ENCODE assay signal across 19 cellular contexts in the genomic region with DNA sequence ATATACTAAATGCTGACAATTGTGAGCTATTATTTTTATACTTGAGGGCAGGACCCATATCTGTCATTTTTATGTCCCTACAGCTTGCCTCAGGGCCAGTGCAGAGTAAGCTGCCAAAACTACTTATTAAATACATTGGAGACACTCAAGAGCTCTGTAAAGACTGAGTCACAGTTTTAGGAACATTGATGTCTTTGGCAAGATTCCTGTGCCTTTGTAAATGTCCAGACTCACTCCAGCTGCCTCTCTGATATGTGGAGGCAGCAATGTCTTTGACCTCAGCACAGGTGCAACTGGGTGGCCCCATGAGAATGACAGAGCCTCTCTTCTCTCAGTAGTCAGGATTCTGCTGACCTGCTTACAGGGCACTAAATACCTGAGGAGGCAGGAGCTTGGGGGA.
A peak's percentile ranks its signal among the peaks of the same experiment; 100 is the strongest.
DNase-seq lines count a peak whose midpoint lies in the region; ATAC-seq and TF ChIP-seq lines count a peak whose summit lies in the region.
"Had no signal": no experiment of that assay in that cellular context is flagged by ENCODE, and none has a peak within 500 bp of the region (broad histone marks: within the 10 kb centered on the region; RNA-seq: fewer than 3 reads in every experiment).

No MANE protein-coding gene starts in this region.

- TF ChIP-seq CTCF in astrocyte of the spinal cord (IDR thresholded peaks at IDR 0.05; ENCODE audit: low read depth, low read length) = no peak
- no peak for TF ChIP-seq CTCF in lower lobe of right lung (IDR thresholded peaks at IDR 0.05)
- TF ChIP-seq CTCF in uterus (IDR thresholded peaks at IDR 0.05) = no peak

- intact Hi-C loops in lower lobe of right lung (cut with DNase I) = no loop called here
- intact Hi-C loops in uterus (cut with DNase I; ENCODE audit: low total_unique reads) = no loop called here

- H3K36me3 ChIP-seq in lower lobe of right lung = no peaks in the 10 kb centered on the region
- no peaks in the 10 kb centered on the region for H3K36me3 ChIP-seq in uterus
- H3K36me3 ChIP-seq: ascending aorta had no signal

- H3K27me3 ChIP-seq in lower lobe of right lung (ENCODE audit: low read depth) = no peaks in the 10 kb centered on the region
- H3K27me3 ChIP-seq in uterus = no peaks in the 10 kb centered on the region
- H3K27me3 ChIP-seq: ascending aorta had no signal

- H3K4me3 Mint-ChIP-seq in stimulated activated effector memory CD8-positive, alpha-beta T cell treated with anti-CD3 and anti-CD28 coated beads, Interleukin-12 subunit alpha, Interleukin-12 subunit beta, amount 100 ng/mL, for 72 hours = no peak overlapping the region
- H3K4me3 Mint-ChIP-seq: mesothelial cell of epicardium; T-helper 1 cell treated with Interleukin-12 subunit alpha and Interleukin-12 subunit beta and Interleukin-4 antibody, amounts not matched to agents 30 μg/mL and 1 μg/mL, for 36 hours had no signal

- in situ Hi-C loops in astrocyte of the spinal cord (cut with HindIII; ENCODE audit: low sequenced_read_pairs) = no loop called here

- ATAC-seq in lower lobe of right lung (peak; percentile 61 to 70), HG03342 (IDR thresholded peaks at IDR 0.05; ENCODE audit: unreplicated experiment) (no peak), HG03378 (IDR thresholded peaks at IDR 0.05; ENCODE audit: unreplicated experiment) (no peak)
- no peak for ATAC-seq in stimulated activated effector memory CD8-positive, alpha-beta T cell treated with anti-CD3 and anti-CD28 coated beads, Interleukin-12 subunit alpha, Interleukin-12 subunit beta, amount 100 ng/mL, for 72 hours
- ATAC-seq: A549 had no signal

- peaks cover 48% of the 10 kb centered on the region for H3K4me1 ChIP-seq in lower lobe of right lung
- H3K4me1 ChIP-seq in uterus = no peaks in the 10 kb centered on the region
- H3K4me1 ChIP-seq: A549 had no signal

- no peaks in the 10 kb centered on the region for H3K36me3 Mint-ChIP-seq in stimulated activated effector memory CD8-positive, alpha-beta T cell treated with anti-CD3 and anti-CD28 coated beads, Interleukin-12 subunit alpha, Interleukin-12 subunit beta, amount 100 ng/mL, for 72 hours
- H3K36me3 Mint-ChIP-seq: mesothelial cell of epicardium had no signal

- H3K4me3 ChIP-seq in astrocyte of the spinal cord (ENCODE audit: low read depth, low read length) (no peak overlapping the region), lower lobe of right lung (no peak overlapping the region), uterus (no peak overlapping the region)
- H3K4me3 ChIP-seq: A549, ascending aorta had no signal

- no peak overlapping the region for H3K27ac Mint-ChIP-seq in stimulated activated effector memory CD8-positive, alpha-beta T cell treated with anti-CD3 and anti-CD28 coated beads, Interleukin-12 subunit alpha, Interleukin-12 subunit beta, amount 100 ng/mL, for 72 hours
- H3K27ac Mint-ChIP-seq: mesothelial cell of epicardium; T-helper 1 cell treated with Interleukin-12 subunit alpha and Interleukin-12 subunit beta and Interleukin-4 antibody, amounts not matched to agents 30 μg/mL and 1 μg/mL, for 36 hours had no signal

- H3K9me3 Mint-ChIP-seq in stimulated activated effector memory CD8-positive, alpha-beta T cell treated with anti-CD3 and anti-CD28 coated beads, Interleukin-12 subunit alpha, Interleukin-12 subunit beta, amount 100 ng/mL, for 72 hours = no peaks in the 10 kb centered on the region
- H3K9me3 Mint-ChIP-seq: mesothelial cell of epicardium; T-helper 1 cell treated with Interleukin-12 subunit alpha and Interleukin-12 subunit beta and Interleukin-4 antibody, amounts not matched to agents 30 μg/mL and 1 μg/mL, for 36 hours had no signal

- TF ChIP-seq POLR2A in uterus (IDR thresholded peaks at IDR 0.05) = no peak

- H3K9me3 ChIP-seq in lower lobe of right lung (no peaks in the 10 kb centered on the region), uterus (no peaks in the 10 kb centered on the region)
- H3K9me3 ChIP-seq: A549, ascending aorta had no signal

- DNase-seq in NCI-H345 (lab: John Stamatoyannopoulos, UW) (peak; percentile 16), NCI-H345 treated with DMSO at 0.1 percent for 48 hours (lab: John Stamatoyannopoulos, UW; ENCODE audit: unreplicated experiment) (no peak), astrocyte of the spinal cord (ENCODE audit: low read depth, low spot score) (peak; percentile 18), lower lobe of right lung (no peak), uterus (peak; percentile 41 to 58)
- DNase-seq in stimulated activated effector memory CD8-positive, alpha-beta T cell treated with anti-CD3 and anti-CD28 coated beads, Interleukin-12 subunit alpha, Interleukin-12 subunit beta, amount 100 ng/mL, for 72 hours (ENCODE audit: low spot score in 2 of 2) = no peak
- DNase-seq: activated CD4-positive, CD25-positive, alpha-beta regulatory T cell treated with anti-CD3 and anti-CD28 coated beads, Interleukin-2, amount 50 U/mL, for 72 hours; activated effector memory CD4-positive, alpha-beta T cell treated with anti-CD3 and anti-CD28 coated beads, Interleukin-2, amount 50 U/mL, for 16 hours; cortex of kidney; MV-4-11; nucleus accumbens; stimulated activated CD4-positive, alpha-beta T cell treated with anti-CD3 and anti-CD28 coated beads, Interleukin-4, amount 100 ng/mL, for 4 hours; trophoblast cell had no signal

- no peak overlapping the region for H3K27ac ChIP-seq in lower lobe of right lung
- H3K27ac ChIP-seq in uterus = no peak overlapping the region
- H3K27ac ChIP-seq: A549, ascending aorta had no signal

- H3K4me1 Mint-ChIP-seq in stimulated activated effector memory CD8-positive, alpha-beta T cell treated with anti-CD3 and anti-CD28 coated beads, Interleukin-12 subunit alpha, Interleukin-12 subunit beta, amount 100 ng/mL, for 72 hours = no peaks in the 10 kb centered on the region

Comparison
In these comparisons a context has a peak if more than half of its experiments do, and no peak if none do; other contexts are left out.
1. DNase-seq: peak in NCI-H345 (single experiment), astrocyte of the spinal cord (single experiment) and uterus (2 of 2); none in NCI-H345 treated with DMSO at 0.1 percent for 48 hours (single experiment), lower lobe of right lung (single experiment) and stimulated activated effector memory CD8-positive, alpha-beta T cell treated with anti-CD3 and anti-CD28 coated beads, Interleukin-12 subunit alpha, Interleukin-12 subunit beta, amount 100 ng/mL, for 72 hours (0 of 2).
2. ATAC-seq: peak in lower lobe of right lung (2 of 2); none in stimulated activated effector memory CD8-positive, alpha-beta T cell treated with anti-CD3 and anti-CD28 coated beads, Interleukin-12 subunit alpha, Interleukin-12 subunit beta, amount 100 ng/mL, for 72 hours (single experiment), HG03342 (single experiment) and HG03378 (single experiment).